ENCODE assay signal across 9 cellular contexts in the genomic region with DNA sequence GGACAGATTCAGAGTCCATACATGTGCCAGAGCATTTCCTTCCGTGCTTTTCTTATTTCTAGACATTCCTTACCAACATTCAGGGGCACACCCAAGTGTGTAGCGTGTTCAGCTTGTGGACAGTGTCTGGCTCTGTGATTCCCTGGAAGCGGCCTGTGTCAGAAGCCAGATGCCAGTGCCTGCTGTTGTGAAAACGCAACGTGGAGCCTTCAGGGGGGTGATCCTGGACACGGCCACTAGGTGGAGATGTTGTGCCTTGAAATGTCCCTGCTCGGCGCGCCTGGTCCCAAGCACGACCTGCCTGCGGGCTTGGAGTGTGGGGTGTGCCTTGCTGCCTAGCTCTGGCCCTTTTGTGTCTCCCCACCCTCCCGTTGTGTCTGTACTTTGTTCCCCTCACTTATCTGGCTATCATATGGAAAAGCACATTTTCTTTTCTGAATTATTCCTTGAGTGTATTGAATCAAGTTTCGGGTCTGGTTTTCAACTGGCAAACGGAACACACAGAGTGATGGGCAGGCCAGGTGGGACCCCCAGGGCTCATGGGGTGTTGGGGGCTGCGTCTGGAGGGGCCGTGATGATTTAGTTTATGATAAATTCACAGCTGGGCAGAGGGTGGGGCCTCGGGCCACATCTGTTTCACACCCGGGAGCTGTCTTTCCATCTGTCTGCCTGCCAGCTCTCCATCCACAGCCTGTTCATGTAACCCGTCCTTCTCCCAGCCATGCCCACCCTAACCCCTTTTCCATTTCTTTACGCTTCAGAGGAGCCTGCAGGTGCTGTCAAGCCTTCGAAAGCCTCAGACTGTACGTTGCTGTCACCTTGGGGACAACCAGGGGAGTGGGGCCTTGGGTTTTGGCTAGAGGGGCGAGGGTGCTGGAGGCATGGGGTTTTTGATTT.
DNase-seq lines count a peak whose midpoint lies in the region; ATAC-seq and TF ChIP-seq lines count a peak whose summit lies in the region.
"Had no signal": no experiment of that assay in that cellular context is flagged by ENCODE, and none has a peak within 500 bp of the region (broad histone marks: within the 10 kb centered on the region; RNA-seq: fewer than 3 reads in every experiment).

No MANE protein-coding gene starts in this region.

- H3K36me3 Mint-ChIP-seq in activated naive CD4-positive, alpha-beta T cell treated with anti-CD3 and anti-CD28 coated beads for 36 hours (ENCODE audit: low read depth) = no peaks in the 10 kb centered on the region
- H3K36me3 Mint-ChIP-seq: activated naive CD8-positive, alpha-beta T cell had no signal

- no peaks in the 10 kb centered on the region; the same call in none of the 2 replicates for H4K20me1 ChIP-seq in DND-41 (ENCODE audit: insufficient read depth, low read length)

- no peaks in the 10 kb centered on the region for H3K4me1 ChIP-seq in DND-41 (ENCODE audit: insufficient read depth, low read length)
- H3K4me1 ChIP-seq in vagina = peaks cover 12% of the 10 kb centered on the region

- H3K27ac ChIP-seq in DND-41 (ENCODE audit: low read length) = no peak overlapping the region
- no peak overlapping the region for H3K27ac ChIP-seq in vagina

- H3K36me3 ChIP-seq in DND-41 (ENCODE audit: insufficient read depth, low read length) (no peaks in the 10 kb centered on the region), vagina (no peaks in the 10 kb centered on the region)

- intact Hi-C loops in activated naive CD4-positive, alpha-beta T cell treated with anti-CD3 and anti-CD28 coated beads for 36 hours (cut with micrococcal nuclease) = loop anchor here (2.0 to 5.0 kb wide), 5 partner anchors 250 to 1313 kb away; no protein-coding TSS in a partner anchor
- intact Hi-C loops in head of caudate nucleus (cut with DNase I) (loop anchor here (5.0 kb wide), 2 partner anchors 248 to 603 kb away; no protein-coding TSS in a partner anchor), posterior vena cava (cut with DNase I) (loop anchor here (5.0 kb wide), 2 partner anchors 258 to 598 kb away; partner anchors contain the start of gene CYP26B1 (in 2 of the 2)), vagina (cut with DNase I) (loop anchor here (2.0 kb wide), 1 partner anchor 602 kb away; no protein-coding TSS in a partner anchor)

- H3K4me2 ChIP-seq in DND-41 (ENCODE audit: insufficient read depth, low read length) = no peak overlapping the region

- no peaks in the 10 kb centered on the region for H3K79me2 ChIP-seq in DND-41 (ENCODE audit: insufficient read depth, low read length)

- TF ChIP-seq POLR2A in vagina (IDR thresholded peaks at IDR 0.05) = no peak

- DNase-seq in DND-41 (peak; percentile 66), HT1080 (ENCODE audit: low read depth) (peak; percentile 61), SK-MEL-5 (ENCODE audit: low read depth, low spot score) (peak; percentile 78), head of caudate nucleus (peak; percentile 60 to 95 (median 86)), posterior vena cava (ENCODE audit: low spot score) (peak; percentile 90), vagina (ENCODE audit: extremely low spot score in 2 of 2) (no peak)
- peak; percentile 81 for DNase-seq in activated naive CD4-positive, alpha-beta T cell treated with anti-CD3 and anti-CD28 coated beads for 36 hours

- no peak overlapping the region for H2AFZ ChIP-seq in DND-41 (ENCODE audit: low read depth, low read length)

- H3K4me3 ChIP-seq in DND-41 (ENCODE audit: low read depth in 1 of 2, low read length in 2 of 2) (no peak overlapping the region), vagina (no peak overlapping the region)

- CTCF ChIA-PET in activated naive CD4-positive, alpha-beta T cell treated with anti-CD3 and anti-CD28 coated beads for 36 hours (lab: Charles Lee) = interaction anchor here (0.7 to 1.9 kb wide), 6 partner anchors 10 to 602 kb away, joined by 3 to 10 read pairs (median 4); no protein-coding TSS in a partner anchor

- TF ChIP-seq CTCF in DND-41 (IDR thresholded peaks at IDR 0.05; ENCODE audit: borderline replicate concordance, extremely low read depth, low read length, poor library complexity, severe bottlenecking) (peak; percentile 92), vagina (IDR thresholded peaks at IDR 0.05) (peak; percentile 78 to 89 (median 83))

- H3K9ac ChIP-seq in DND-41 (ENCODE audit: low read depth, low read length) = no peak overlapping the region

- peak; percentile 85 for ATAC-seq in DND-41 (ENCODE audit: insufficient read depth, low read depth)
- ATAC-seq in GM19324 (IDR thresholded peaks at IDR 0.05; ENCODE audit: low FRiP score, unreplicated experiment) = no peak

- no peak overlapping the region for H3K4me3 Mint-ChIP-seq in activated naive CD4-positive, alpha-beta T cell treated with anti-CD3 and anti-CD28 coated beads for 36 hours
- H3K4me3 Mint-ChIP-seq: activated naive CD8-positive, alpha-beta T cell had no signal

- H3K27me3 ChIP-seq in DND-41 (ENCODE audit: insufficient read depth, low read length, poor library complexity) (peaks cover 19% of the 10 kb centered on the region), vagina (no peaks in the 10 kb centered on the region)

- no peaks in the 10 kb centered on the region for H3K9me3 Mint-ChIP-seq in activated naive CD4-positive, alpha-beta T cell treated with anti-CD3 and anti-CD28 coated beads for 36 hours

- peaks cover 11% of the 10 kb centered on the region for H3K4me1 Mint-ChIP-seq in activated naive CD4-positive, alpha-beta T cell treated with anti-CD3 and anti-CD28 coated beads for 36 hours (ENCODE audit: low read depth)

- H3K27ac Mint-ChIP-seq in activated naive CD4-positive, alpha-beta T cell treated with anti-CD3 and anti-CD28 coated beads for 36 hours = no peak overlapping the region
- H3K27ac Mint-ChIP-seq: activated naive CD8-positive, alpha-beta T cell had no signal

- in situ Hi-C loops in SK-MEL-5 (cut with HindIII; ENCODE audit: low pct_unique_long_range_greater_than_20kb, low sequenced_read_pairs) = no loop called here

- no peaks in the 10 kb centered on the region for H3K9me3 ChIP-seq in DND-41 (ENCODE audit: insufficient read depth, low read length, severe bottlenecking)
- no peaks in the 10 kb centered on the region for H3K9me3 ChIP-seq in vagina

- H3K27me3 Mint-ChIP-seq in activated naive CD4-positive, alpha-beta T cell treated with anti-CD3 and anti-CD28 coated beads for 36 hours (ENCODE audit: low read depth) = peaks cover 13% of the 10 kb centered on the region

Comparison
In these comparisons a context has a peak if more than half of its experiments do, and no peak if none do; other contexts are left out.
1. DNase-seq: peak in DND-41 (single experiment), HT1080 (single experiment), SK-MEL-5 (single experiment), activated naive CD4-positive, alpha-beta T cell treated with anti-CD3 and anti-CD28 coated beads for 36 hours (single experiment), head of caudate nucleus (42 of 42) and posterior vena cava (single experiment); none in vagina (0 of 2).